ENCODE assay signal across 8 cellular contexts in genomic region chr1:99808391-99809115, GRCh38. TPM values are rescaled to one million over a fixed set of nuclear protein-coding genes. Genes with fewer than 3 reads are reported as not detected.
DNase-seq lines count a peak whose midpoint lies in the region; ATAC-seq and TF ChIP-seq lines count a peak whose summit lies in the region.

No MANE protein-coding gene starts in this region.

- peaks cover 17% of the 10 kb centered on the region for H3K27me3 Mint-ChIP-seq in activated naive CD8-positive, alpha-beta T cell treated with anti-CD3 and anti-CD28 coated beads for 36 hours

- no peak overlapping the region for H3K4me3 Mint-ChIP-seq in activated naive CD8-positive, alpha-beta T cell treated with anti-CD3 and anti-CD28 coated beads for 36 hours

- no peak for TF ChIP-seq POLR2A in prostate gland (IDR thresholded peaks at IDR 0.05)

- no peaks in the 10 kb centered on the region for H3K36me3 Mint-ChIP-seq in activated naive CD8-positive, alpha-beta T cell treated with anti-CD3 and anti-CD28 coated beads for 36 hours

- peak; percentile 90 for ATAC-seq in GM21528 (IDR thresholded peaks at IDR 0.05; ENCODE audit: low FRiP score, unreplicated experiment)
- ATAC-seq in heart right ventricle: peak; percentile 87 to 96 (median 90)

- peak; percentile 19 to 39 for DNase-seq in activated CD4-positive, alpha-beta T cell treated with anti-CD3 and anti-CD28 coated beads for 4 hours
- DNase-seq in activated CD4-positive, alpha-beta T cell treated with anti-CD3 and anti-CD28 coated beads for 1 hour: no peak
- DNase-seq in HS-5 (ENCODE audit: low read depth): peak; percentile 64
- peak; percentile 83 for DNase-seq in NCI-H748 (lab: John Stamatoyannopoulos, UW; ENCODE audit: unreplicated experiment)
- DNase-seq in activated naive CD8-positive, alpha-beta T cell treated with anti-CD3 and anti-CD28 coated beads for 36 hours: peak; percentile 27
- DNase-seq in heart right ventricle: peak in 1 of 2 donors; percentile 54
- peak; percentile 58 for DNase-seq in prostate gland (ENCODE audit: low spot score)

- H3K27ac ChIP-seq in heart right ventricle (peak overlapping the region in 4 of 10 donors; percentile 26 to 61 (median 45)), prostate gland (peak overlapping the region; percentile 39 to 46)

- H3K4me1 ChIP-seq in heart right ventricle: peaks cover 0 to 13% (median 6%) of the 10 kb centered on the region in 9 donors
- H3K4me1 ChIP-seq in prostate gland (replicated peaks): no peaks in the 10 kb centered on the region

- peak overlapping the region; percentile 31 for H3K27ac Mint-ChIP-seq in activated naive CD8-positive, alpha-beta T cell treated with anti-CD3 and anti-CD28 coated beads for 36 hours

- H3K4me1 Mint-ChIP-seq in activated naive CD8-positive, alpha-beta T cell treated with anti-CD3 and anti-CD28 coated beads for 36 hours: peaks cover 18% of the 10 kb centered on the region

- no peaks in the 10 kb centered on the region for H3K9me3 Mint-ChIP-seq in activated naive CD8-positive, alpha-beta T cell treated with anti-CD3 and anti-CD28 coated beads for 36 hours

- intact Hi-C loops in heart right ventricle (cut with DNase I) (loop anchor here in 7 of 10 donors (2.0 to 10.0 kb wide), 10 partner anchors 44 to 1086 kb away; partner anchors contain the start of genes AGL (in 1 of the 7), EXTL2 (in 1 of the 7), SASS6 (in 1 of the 7) and SLC30A7 (in 1 of the 7)), prostate gland (cut with DNase I) (loop anchor here (5.0 to 10.0 kb wide), 4 partner anchors 226 to 1059 kb away; partner anchors contain the start of genes SASS6 and TRMT13)

- TF ChIP-seq CTCF in heart right ventricle (IDR thresholded peaks at IDR 0.05): peak; percentile 48 to 77 (median 71)
- TF ChIP-seq CTCF in prostate gland (IDR thresholded peaks at IDR 0.05): peak in 3 of 4 experiments; percentile 59 to 76 (median 73)

- WGBS in heart right ventricle, 2 donors: 8 to 9% methylated on average over 7 of the region's 7 CpGs
- WGBS in prostate gland: 12% methylated on average over 7 of the region's 7 CpGs

- H3K27me3 ChIP-seq in heart right ventricle (peaks cover 0 to 10% (median 8%) of the 10 kb centered on the region in 7 donors), prostate gland (replicated peaks; ENCODE audit: insufficient read depth) (no peaks in the 10 kb centered on the region)

- H3K9me3 ChIP-seq in heart right ventricle (no peaks in the 10 kb centered on the region), prostate gland (no peaks in the 10 kb centered on the region)

- no peaks in the 10 kb centered on the region for H3K36me3 ChIP-seq in heart right ventricle
- no peaks in the 10 kb centered on the region for H3K36me3 ChIP-seq in prostate gland

- H3K4me3 ChIP-seq in heart right ventricle (peak overlapping the region in 4 of 10 donors; percentile 9 to 32 (median 16)), prostate gland (no peak overlapping the region)

RNA-seq across cellular contexts. Expression of gene AGL, which starts 41.6 kb away (rescaled TPM):
- total RNA-seq in activated naive CD8-positive, alpha-beta T cell treated with anti-CD3 and anti-CD28 coated beads for 36 hours: 10 to 100 TPM; 16.2 to 16.5 TPM
- total RNA-seq in heart right ventricle (10 to 100 TPM; 38.5 to 73.1 (median 58.8) TPM), prostate gland (10 to 100 TPM; 17.6 to 28.6 TPM)
- polyA plus RNA-seq in heart right ventricle: 10 to 100 TPM; 10.5 to 17.0 TPM

RNA-seq across cellular contexts. Expression of gene FRRS1, which starts 42.1 kb away (rescaled TPM):
- total RNA-seq in activated naive CD8-positive, alpha-beta T cell treated with anti-CD3 and anti-CD28 coated beads for 36 hours: 1 to 10 TPM; 4.2 to 4.3 TPM
- total RNA-seq in heart right ventricle: 1 to 10 TPM; 1.7 to 8.2 (median 4.8) TPM
- polyA plus RNA-seq in heart right ventricle: 1 to 10 TPM in 1 of 2 donors, under 1 TPM in 1; 0.88 to 2.2 TPM
- 10 to 100 TPM in 1 of 2 donors, 1 to 10 TPM in 1; 9.5 to 16.1 TPM for total RNA-seq in prostate gland
